ENCODE assay signal across 8 cellular contexts in genomic region chr10:70379581-70380176, GRCh38. TPM values are rescaled to one million over a fixed set of nuclear protein-coding genes. Genes with fewer than 3 reads are reported as not detected.
DNase-seq lines count a peak whose midpoint lies in the region; ATAC-seq and TF ChIP-seq lines count a peak whose summit lies in the region.

No MANE protein-coding gene starts in this region.

- peaks cover 19% of the 10 kb centered on the region for H3K4me1 ChIP-seq in SJCRH30

- peaks cover 6% of the 10 kb centered on the region for H3K9me3 ChIP-seq in AG04450 (ENCODE audit: control insufficient read depth, insufficient read depth, low read length)
- no peaks in the 10 kb centered on the region for H3K9me3 ChIP-seq in SJCRH30 (replicated peaks)

- peaks cover 7% of the 10 kb centered on the region for H3K27me3 ChIP-seq in AG04450 (ENCODE audit: control insufficient read depth, insufficient read depth, low read length)
- no peaks in the 10 kb centered on the region for H3K27me3 ChIP-seq in SJCRH30

- no peak for DNase-seq in AG04450 (ENCODE audit: low read depth, low spot score)
- peak; percentile 16 to 65 for DNase-seq in SJCRH30
- peak; percentile 36 for DNase-seq in iris pigment epithelial cell (ENCODE audit: low read depth)
- no peak for DNase-seq in midbrain (lab: John Stamatoyannopoulos, UW)
- no peak for DNase-seq in left lobe of liver (ENCODE audit: low spot score)

- POLR2A ChIA-PET in AG04450 (lab: Yijun Ruan, JAX), result no interaction called here

- no peak for ATAC-seq in HG02870 (IDR thresholded peaks at IDR 0.05; ENCODE audit: unreplicated experiment)
- no peak for ATAC-seq in GM19351 (IDR thresholded peaks at IDR 0.05; ENCODE audit: unreplicated experiment)
- ATAC-seq in left lobe of liver, result no peak

- CTCF ChIA-PET in AG04450 (lab: Charles Lee), result interaction anchor here (0.5 to 3.7 kb wide), 4 partner anchors 11 to 74 kb away, joined by 3 to 15 read pairs (median 3); partner anchors contain the start of gene EIF4EBP2

- no peaks in the 10 kb centered on the region for H3K36me3 ChIP-seq in SJCRH30

- H3K4me3 ChIP-seq in AG04450 (ENCODE audit: low read depth, low read length), result no peak overlapping the region
- no peak overlapping the region for H3K4me3 ChIP-seq in SJCRH30

- TF ChIP-seq CTCF in AG04450 (IDR thresholded peaks at IDR 0.05; ENCODE audit: low read depth, low read length), result peak; percentile 64
- TF ChIP-seq CTCF in GM12873 (IDR thresholded peaks at IDR 0.05; ENCODE audit: insufficient read depth, low read depth, low read length, missing control alignments), result peak; percentile 89

- H3K27ac ChIP-seq in AG04450 (ENCODE audit: low read depth, low read length) (no peak overlapping the region), SJCRH30 (no peak overlapping the region)

RNA-seq across cellular contexts. Expression of gene LRRC20, which starts 2.7 kb away (rescaled TPM):
- polyA plus RNA-seq in AG04450 (2011; rRNA removed), result 12.3 and 13.8 TPM in 2 replicates
- polyA minus RNA-seq in AG04450 (2011; rRNA and poly(A)+ RNA removed), result 6.6 and 13.3 TPM in 2 replicates
- 4.3 and 5.2 TPM in 2 replicates for total RNA-seq in SJCRH30 (2014; rRNA removed; shearing (Covaris generic))
- total RNA-seq in left lobe of liver, result 16.6 TPM

RNA-seq across cellular contexts. Expression of gene EIF4EBP2, which starts 24.3 kb away (rescaled TPM):
- 27.3 and 31.2 TPM in 2 replicates for polyA plus RNA-seq in AG04450 (2011; rRNA removed)
- 33.4 and 44.4 TPM in 2 replicates for polyA minus RNA-seq in AG04450 (2011; rRNA and poly(A)+ RNA removed)
- total RNA-seq in SJCRH30 (2014; rRNA removed; shearing (Covaris generic)), result 51.0 and 52.8 TPM in 2 replicates
- total RNA-seq in left lobe of liver, result 59.2 TPM

Comparison
In these comparisons a context has a peak if more than half of its experiments do, and no peak if none do; other contexts are left out.
1. DNase-seq: peak in SJCRH30 (2 of 2) and iris pigment epithelial cell (single experiment); none in AG04450 (single experiment), midbrain (single experiment) and left lobe of liver (single experiment).